ENCODE assay signal across 37 cellular contexts in the genomic region with DNA sequence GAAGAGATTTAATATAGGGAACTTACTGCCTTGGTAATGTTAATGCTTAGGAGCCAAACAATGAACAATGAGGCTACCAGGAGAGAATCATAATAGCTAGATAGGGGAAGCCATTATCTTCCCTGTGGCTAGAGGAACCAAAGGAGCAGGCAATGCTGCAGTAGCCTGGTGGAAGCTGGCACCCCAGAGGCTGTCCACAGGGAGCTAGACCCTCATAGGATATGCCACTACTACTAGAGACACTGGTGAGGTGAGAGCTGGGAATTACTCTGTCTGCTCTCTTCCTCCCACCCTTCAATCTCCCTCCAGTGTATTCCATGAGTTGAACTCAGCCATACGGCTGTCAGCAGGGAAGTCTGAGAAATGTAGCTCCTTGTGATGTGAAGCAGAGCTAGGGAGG.
"Had no signal": no experiment of that assay in that cellular context is flagged by ENCODE, and none has a peak within 500 bp of the region (broad histone marks: within the 10 kb centered on the region; RNA-seq: fewer than 3 reads in every experiment).

No MANE protein-coding gene starts in this region.

- ATAC-seq: activated CD4-positive, alpha-beta T cell treated with anti-CD3 and anti-CD28 coated beads for 36 hours; activated CD4-positive, CD25-positive, alpha-beta regulatory T cell treated with anti-CD3 and anti-CD28 coated beads, Interleukin-2, amount 50 U/mL, for 24 hours; activated CD8-positive, alpha-beta memory T cell treated with anti-CD3 and anti-CD28 coated beads, Interleukin-2, amount 10 ng/mL, durations not matched to agents 7 days and 5 days; activated CD8-positive, alpha-beta T cell treated with anti-CD3 and anti-CD28 coated beads, Interleukin-2, amount 10 ng/mL, durations not matched to agents 7 days and 5 days; activated naive CD8-positive, alpha-beta T cell treated with anti-CD3 and anti-CD28 coated beads, Interleukin-2, amount 50 U/mL, for 24 hours had no signal

- H3K27me3 ChIP-seq: ascending aorta, cardiac muscle cell had no signal

- H3K4me1 ChIP-seq: ascending aorta had no signal

- H3K27ac Mint-ChIP-seq: activated CD4-positive, alpha-beta memory T cell treated with anti-CD3 and anti-CD28 coated beads, Interleukin-2, amount 10 ng/mL, durations not matched to agents 7 days and 5 days; activated CD4-positive, alpha-beta T cell treated with anti-CD3 and anti-CD28 coated beads for 36 hours; activated CD4-positive, alpha-beta T cell treated with anti-CD3 and anti-CD28 coated beads, Interleukin-2, amount 10 ng/mL, durations not matched to agents 7 days and 5 days; activated CD8-positive, alpha-beta memory T cell treated with anti-CD3 and anti-CD28 coated beads, Interleukin-2, amount 10 ng/mL, durations not matched to agents 7 days and 5 days; activated CD8-positive, alpha-beta T cell treated with anti-CD3 and anti-CD28 coated beads, Interleukin-2, amount 10 ng/mL, durations not matched to agents 7 days and 5 days; activated naive CD4-positive, alpha-beta T cell treated with anti-CD3 and anti-CD28 coated beads, Interleukin-2, amount 10 ng/mL, durations not matched to agents 7 days and 5 days; activated naive CD4-positive, alpha-beta T cell treated with anti-CD3 and anti-CD28 coated beads, Interleukin-2, amount 50 U/mL, for 24 hours; activated naive CD8-positive, alpha-beta T cell; activated naive CD8-positive, alpha-beta T cell treated with anti-CD3 and anti-CD28 coated beads, Interleukin-2, amount 10 ng/mL, durations not matched to agents 7 days and 5 days; activated naive CD8-positive, alpha-beta T cell treated with anti-CD3 and anti-CD28 coated beads, Interleukin-2, amount 50 U/mL, for 24 hours; activated T-cell treated with anti-CD3 and anti-CD28 coated beads, Interleukin-2, amount 50 U/mL, for 24 hours; activated T-helper 2 cell treated with anti-CD3 and anti-CD28 coated beads, Interferon-gamma antibody, Interleukin-2, Interleukin-4, amounts not matched to agents 10 μg/mL and 5 μg/mL and 100 μg/mL, durations not matched to agents 14 hours and 24 hours and 36 hours; brain; T-helper 1 cell treated with Interleukin-12 subunit alpha and Interleukin-12 subunit beta and Interleukin-4 antibody, amounts not matched to agents 30 μg/mL and 1 μg/mL, for 36 hours; T-helper 2 cell treated with Interferon-gamma antibody and Interleukin-4, amounts not matched to agents 5 μg/mL and 100 μg/mL, for 36 hours had no signal

- H3K4me3 ChIP-seq: ascending aorta, cardiac muscle cell had no signal

- H3K4me3 Mint-ChIP-seq: activated CD4-positive, alpha-beta memory T cell treated with anti-CD3 and anti-CD28 coated beads, Interleukin-2, amount 10 ng/mL, durations not matched to agents 7 days and 5 days; activated CD4-positive, alpha-beta T cell treated with anti-CD3 and anti-CD28 coated beads for 36 hours; activated CD4-positive, alpha-beta T cell treated with anti-CD3 and anti-CD28 coated beads, Interleukin-2, amount 10 ng/mL, durations not matched to agents 7 days and 5 days; activated CD8-positive, alpha-beta memory T cell treated with anti-CD3 and anti-CD28 coated beads, Interleukin-2, amount 10 ng/mL, durations not matched to agents 7 days and 5 days; activated CD8-positive, alpha-beta T cell treated with anti-CD3 and anti-CD28 coated beads, Interleukin-2, amount 10 ng/mL, durations not matched to agents 7 days and 5 days; activated naive CD4-positive, alpha-beta T cell treated with anti-CD3 and anti-CD28 coated beads, Interleukin-2, amount 10 ng/mL, durations not matched to agents 7 days and 5 days; activated naive CD4-positive, alpha-beta T cell treated with anti-CD3 and anti-CD28 coated beads, Interleukin-2, amount 50 U/mL, for 24 hours; activated naive CD8-positive, alpha-beta T cell; activated naive CD8-positive, alpha-beta T cell treated with anti-CD3 and anti-CD28 coated beads, Interleukin-2, amount 10 ng/mL, durations not matched to agents 7 days and 5 days; activated naive CD8-positive, alpha-beta T cell treated with anti-CD3 and anti-CD28 coated beads, Interleukin-2, amount 50 U/mL, for 24 hours; activated T-cell treated with anti-CD3 and anti-CD28 coated beads, Interleukin-2, amount 50 U/mL, for 24 hours; brain; central memory CD8-positive, alpha-beta T cell; T-helper 1 cell treated with Interleukin-12 subunit alpha and Interleukin-12 subunit beta and Interleukin-4 antibody, amounts not matched to agents 30 μg/mL and 1 μg/mL, for 36 hours; T-helper 2 cell treated with Interferon-gamma antibody and Interleukin-4, amounts not matched to agents 5 μg/mL and 100 μg/mL, for 36 hours had no signal

- H3K36me3 ChIP-seq: ascending aorta, cardiac muscle cell had no signal

- H3K36me3 Mint-ChIP-seq: activated CD8-positive, alpha-beta memory T cell treated with anti-CD3 and anti-CD28 coated beads, Interleukin-2, amount 10 ng/mL, durations not matched to agents 7 days and 5 days; activated naive CD4-positive, alpha-beta T cell treated with anti-CD3 and anti-CD28 coated beads, Interleukin-2, amount 10 ng/mL, durations not matched to agents 7 days and 5 days; activated naive CD4-positive, alpha-beta T cell treated with anti-CD3 and anti-CD28 coated beads, Interleukin-2, amount 50 U/mL, for 24 hours; activated naive CD8-positive, alpha-beta T cell; activated naive CD8-positive, alpha-beta T cell treated with anti-CD3 and anti-CD28 coated beads, Interleukin-2, amount 10 ng/mL, durations not matched to agents 7 days and 5 days; brain had no signal

- H3K9me3 ChIP-seq: ascending aorta had no signal

- H3K4me1 Mint-ChIP-seq: activated CD4-positive, alpha-beta memory T cell treated with anti-CD3 and anti-CD28 coated beads, Interleukin-2, amount 10 ng/mL, durations not matched to agents 7 days and 5 days; activated CD4-positive, alpha-beta T cell treated with anti-CD3 and anti-CD28 coated beads for 36 hours; activated CD4-positive, alpha-beta T cell treated with anti-CD3 and anti-CD28 coated beads, Interleukin-2, amount 10 ng/mL, durations not matched to agents 7 days and 5 days; activated CD8-positive, alpha-beta memory T cell treated with anti-CD3 and anti-CD28 coated beads, Interleukin-2, amount 10 ng/mL, durations not matched to agents 7 days and 5 days; activated naive CD4-positive, alpha-beta T cell treated with anti-CD3 and anti-CD28 coated beads, Interleukin-2, amount 10 ng/mL, durations not matched to agents 7 days and 5 days; activated naive CD4-positive, alpha-beta T cell treated with anti-CD3 and anti-CD28 coated beads, Interleukin-2, amount 50 U/mL, for 24 hours; activated naive CD8-positive, alpha-beta T cell treated with anti-CD3 and anti-CD28 coated beads, Interleukin-2, amount 10 ng/mL, durations not matched to agents 7 days and 5 days; activated naive CD8-positive, alpha-beta T cell treated with anti-CD3 and anti-CD28 coated beads, Interleukin-2, amount 50 U/mL, for 24 hours; brain; central memory CD8-positive, alpha-beta T cell had no signal

- DNase-seq: activated CD4-positive, alpha-beta memory T cell treated with anti-CD3 and anti-CD28 coated beads, Interleukin-2, amount 10 ng/mL, durations not matched to agents 7 days and 5 days; activated CD4-positive, alpha-beta T cell treated with anti-CD3 and anti-CD28 coated beads for 1 hour; activated CD4-positive, alpha-beta T cell treated with anti-CD3 and anti-CD28 coated beads for 36 hours; activated CD4-positive, alpha-beta T cell treated with anti-CD3 and anti-CD28 coated beads for 48 hours; activated CD4-positive, alpha-beta T cell treated with anti-CD3 and anti-CD28 coated beads, Interleukin-2, amount 10 ng/mL, durations not matched to agents 7 days and 5 days; activated CD4-positive, alpha-beta T cell treated with anti-CD3 and anti-CD28 coated beads, Interleukin-2, amount 50 U/mL, for 48 hours; activated CD4-positive, CD25-positive, alpha-beta regulatory T cell; activated CD8-positive, alpha-beta memory T cell treated with anti-CD3 and anti-CD28 coated beads for 24 hours; activated CD8-positive, alpha-beta memory T cell treated with anti-CD3 and anti-CD28 coated beads, Interleukin-2, amount 10 ng/mL, durations not matched to agents 7 days and 5 days; activated CD8-positive, alpha-beta memory T cell treated with anti-CD3 and anti-CD28 coated beads, Interleukin-2, amount 50 U/mL, for 48 hours; activated CD8-positive, alpha-beta T cell treated with anti-CD3 and anti-CD28 coated beads, Interleukin-2, amount 10 ng/mL, durations not matched to agents 7 days and 5 days; activated effector memory CD4-positive, alpha-beta T cell treated with Interleukin-2 at 50 U/mL for 16 hours; activated gamma-delta T cell; activated naive CD4-positive, alpha-beta T cell treated with anti-CD3 and anti-CD28 coated beads, Interleukin-2, amount 10 ng/mL, durations not matched to agents 7 days and 5 days; activated naive CD4-positive, alpha-beta T cell treated with Interleukin-2 at 50 U/mL for 16 hours; activated naive CD8-positive, alpha-beta T cell treated with anti-CD3 and anti-CD28 coated beads, Interleukin-2, amount 10 ng/mL, durations not matched to agents 7 days and 5 days; activated naive CD8-positive, alpha-beta T cell treated with anti-CD3 and anti-CD28 coated beads, Interleukin-2, amount 50 U/mL, for 24 hours; activated T-cell treated with anti-CD3 and anti-CD28 coated beads, Interleukin-2, amount 50 U/mL, for 24 hours; activated T-cell treated with anti-CD3 and anti-CD28 coated beads, Interleukin-2, amount 50 U/mL, for 48 hours; amygdala; anterior cingulate cortex; caudate nucleus; cerebellar nuclear complex; T-helper 1 cell; T-helper 2 cell; T-helper 9 cell had no signal

- H3K27ac ChIP-seq: ascending aorta, cardiac muscle cell, VCaP had no signal

- H3K27me3 Mint-ChIP-seq: activated CD4-positive, alpha-beta memory T cell treated with anti-CD3 and anti-CD28 coated beads, Interleukin-2, amount 10 ng/mL, durations not matched to agents 7 days and 5 days; activated CD4-positive, alpha-beta T cell treated with anti-CD3 and anti-CD28 coated beads for 36 hours; activated CD4-positive, alpha-beta T cell treated with anti-CD3 and anti-CD28 coated beads, Interleukin-2, amount 10 ng/mL, durations not matched to agents 7 days and 5 days; activated CD8-positive, alpha-beta memory T cell treated with anti-CD3 and anti-CD28 coated beads, Interleukin-2, amount 10 ng/mL, durations not matched to agents 7 days and 5 days; activated naive CD4-positive, alpha-beta T cell treated with anti-CD3 and anti-CD28 coated beads, Interleukin-2, amount 10 ng/mL, durations not matched to agents 7 days and 5 days; activated naive CD4-positive, alpha-beta T cell treated with anti-CD3 and anti-CD28 coated beads, Interleukin-2, amount 50 U/mL, for 24 hours; activated naive CD8-positive, alpha-beta T cell; activated naive CD8-positive, alpha-beta T cell treated with anti-CD3 and anti-CD28 coated beads, Interleukin-2, amount 10 ng/mL, durations not matched to agents 7 days and 5 days; activated naive CD8-positive, alpha-beta T cell treated with anti-CD3 and anti-CD28 coated beads, Interleukin-2, amount 50 U/mL, for 24 hours; activated T-cell treated with anti-CD3 and anti-CD28 coated beads, Interleukin-2, amount 50 U/mL, for 24 hours; brain; central memory CD8-positive, alpha-beta T cell had no signal
